ENCODE assay signal across 8 cellular contexts in genomic region chr1:28246427-28246832, GRCh38. TPM values are rescaled to one million over a fixed set of nuclear protein-coding genes. Genes with fewer than 3 reads are reported as not detected.
A peak's percentile ranks its signal among the peaks of the same experiment; 100 is the strongest.
DNase-seq lines count a peak whose midpoint lies in the region; ATAC-seq and TF ChIP-seq lines count a peak whose summit lies in the region.

No MANE protein-coding gene starts in this region.

- H3K27me3 Mint-ChIP-seq in activated T-cell treated with anti-CD3 and anti-CD28 coated beads, Interleukin-2, amount 50 U/mL, for 4 hours (ENCODE audit: low read depth), result no peaks in the 10 kb centered on the region

- intact Hi-C loops in breast epithelium (cut with DNase I; ENCODE audit: low total_unique reads), result no loop called here

- peaks cover 62% of the 10 kb centered on the region for H3K4me1 Mint-ChIP-seq in activated T-cell treated with anti-CD3 and anti-CD28 coated beads, Interleukin-2, amount 50 U/mL, for 4 hours (ENCODE audit: low read depth)

- H3K4me1 ChIP-seq in breast epithelium, result peaks cover 4 to 9% of the 10 kb centered on the region in 2 donors

- H3K4me3 Mint-ChIP-seq in activated T-cell treated with anti-CD3 and anti-CD28 coated beads, Interleukin-2, amount 50 U/mL, for 4 hours, result peak overlapping the region; percentile 98

- no peaks in the 10 kb centered on the region for H3K36me3 Mint-ChIP-seq in activated T-cell treated with anti-CD3 and anti-CD28 coated beads, Interleukin-2, amount 50 U/mL, for 4 hours (ENCODE audit: insufficient read depth)

- DNase-seq in activated T-cell treated with anti-CD3 and anti-CD28 coated beads, Interleukin-2, amount 50 U/mL, for 4 hours, result no peak
- DNase-seq in activated T-cell treated with anti-CD3 and anti-CD28 coated beads, Interleukin-2, amount 50 U/mL, for 1 hour, result no peak
- DNase-seq in NCI-H69 (lab: John Stamatoyannopoulos, UW), result peak; percentile 45
- DNase-seq in breast epithelium (ENCODE audit: low spot score in 2 of 2), result no peak
- DNase-seq in midbrain (lab: John Stamatoyannopoulos, UW), result peak; percentile 17
- DNase-seq in T-helper 9 cell, result no peak
- no peak for DNase-seq in NCI-H1694 treated with DMSO at 0.1 percent for 48 hours (lab: John Stamatoyannopoulos, UW)

- peak overlapping the region; percentile 79 to 85 for H3K27ac ChIP-seq in breast epithelium

- ATAC-seq in activated T-cell treated with anti-CD3 and anti-CD28 coated beads, Interleukin-2, amount 50 U/mL, for 4 hours, result no peak
- ATAC-seq in HG02938 (IDR thresholded peaks at IDR 0.05; ENCODE audit: unreplicated experiment), result no peak

- H3K27me3 ChIP-seq in breast epithelium, result no peaks in the 10 kb centered on the region

- no peaks in the 10 kb centered on the region for H3K9me3 Mint-ChIP-seq in activated T-cell treated with anti-CD3 and anti-CD28 coated beads, Interleukin-2, amount 50 U/mL, for 4 hours

- no peak for TF ChIP-seq POLR2A in breast epithelium (IDR thresholded peaks at IDR 0.05)

- H3K9me3 ChIP-seq in breast epithelium, result no peaks in the 10 kb centered on the region

- TF ChIP-seq CTCF in breast epithelium (IDR thresholded peaks at IDR 0.05), result no peak

- no peaks in the 10 kb centered on the region for H3K36me3 ChIP-seq in breast epithelium

- H3K4me3 ChIP-seq in breast epithelium, result peak overlapping the region; percentile 57 to 61 (median 59)

RNA-seq across cellular contexts. Expression of gene ATP5IF1, which starts 10.5 kb away (rescaled TPM):
- total RNA-seq in activated T-cell treated with anti-CD3 and anti-CD28 coated beads, Interleukin-2, amount 50 U/mL, for 4 hours, result 100 to 1,000 TPM; 110 to 121 (median 114) TPM
- 100 to 1,000 TPM; 137 to 147 (median 138) TPM for total RNA-seq in breast epithelium

RNA-seq across cellular contexts. Expression of gene SESN2, which starts 12.9 kb away (rescaled TPM):
- total RNA-seq in activated T-cell treated with anti-CD3 and anti-CD28 coated beads, Interleukin-2, amount 50 U/mL, for 4 hours, result 10 to 100 TPM; 21.4 to 38.3 (median 27.3) TPM
- total RNA-seq in breast epithelium, result 10 to 100 TPM in 2 of 3 donors, 1 to 10 TPM in 1; 10.0 to 16.0 (median 12.5) TPM

RNA-seq across cellular contexts. Expression of gene DNAJC8, which starts 13.6 kb away (rescaled TPM):
- total RNA-seq in activated T-cell treated with anti-CD3 and anti-CD28 coated beads, Interleukin-2, amount 50 U/mL, for 4 hours, result 100 to 1,000 TPM in 1 of 3 donors, 10 to 100 TPM in 2; 91.5 to 103 (median 99.4) TPM
- total RNA-seq in breast epithelium, result 10 to 100 TPM; 67.8 to 76.4 (median 75.4) TPM

Comparison
In these comparisons a context has a peak if more than half of its experiments do, and no peak if none do; other contexts are left out.
1. DNase-seq: peak in NCI-H69 (single experiment) and midbrain (single experiment); none in activated T-cell treated with anti-CD3 and anti-CD28 coated beads, Interleukin-2, amount 50 U/mL, for 4 hours (single experiment), activated T-cell treated with anti-CD3 and anti-CD28 coated beads, Interleukin-2, amount 50 U/mL, for 1 hour (single experiment), breast epithelium (0 of 2), T-helper 9 cell (single experiment) and NCI-H1694 treated with DMSO at 0.1 percent for 48 hours (single experiment).